1 cellular context compared by ENCODE assay signal in the genomic region with DNA sequence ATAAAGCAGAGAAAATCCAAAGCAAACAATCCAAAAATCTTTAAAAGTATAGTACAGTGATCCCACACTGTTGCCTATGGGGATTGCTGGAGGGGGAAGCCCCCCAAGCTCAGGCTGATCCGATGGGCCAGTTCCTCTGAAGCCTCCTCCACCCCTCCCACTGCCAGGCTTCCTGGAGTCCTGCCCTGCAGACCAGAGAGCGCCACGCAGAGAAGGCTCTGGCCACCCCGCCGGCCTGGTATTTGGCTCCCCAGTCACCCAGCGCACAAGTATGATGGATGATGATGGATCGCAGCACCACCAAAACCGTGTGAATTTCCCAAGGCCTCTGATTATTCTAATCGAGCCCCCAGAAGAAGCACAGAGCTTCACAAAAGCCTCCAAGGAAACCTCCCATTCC.
A peak's percentile ranks its signal among the peaks of the same experiment; 100 is the strongest.
TF ChIP-seq lines count a peak whose summit lies in the region.

No MANE protein-coding gene starts in this region.

TF ChIP-seq in Ishikawa, 13 proteins besides CTCF, POLR2A, EP300 and RAD21 (continued from another document):
- 0 out of 2 replicates have a peak, but pooled peaks have one; percentile 26 for TF ChIP-seq TCF12 (IDR thresholded peaks at IDR 0.05; ENCODE audit: low read depth)
TF ChIP-seq in Ishikawa: peak in this region for 3.
